In the genomic region with DNA sequence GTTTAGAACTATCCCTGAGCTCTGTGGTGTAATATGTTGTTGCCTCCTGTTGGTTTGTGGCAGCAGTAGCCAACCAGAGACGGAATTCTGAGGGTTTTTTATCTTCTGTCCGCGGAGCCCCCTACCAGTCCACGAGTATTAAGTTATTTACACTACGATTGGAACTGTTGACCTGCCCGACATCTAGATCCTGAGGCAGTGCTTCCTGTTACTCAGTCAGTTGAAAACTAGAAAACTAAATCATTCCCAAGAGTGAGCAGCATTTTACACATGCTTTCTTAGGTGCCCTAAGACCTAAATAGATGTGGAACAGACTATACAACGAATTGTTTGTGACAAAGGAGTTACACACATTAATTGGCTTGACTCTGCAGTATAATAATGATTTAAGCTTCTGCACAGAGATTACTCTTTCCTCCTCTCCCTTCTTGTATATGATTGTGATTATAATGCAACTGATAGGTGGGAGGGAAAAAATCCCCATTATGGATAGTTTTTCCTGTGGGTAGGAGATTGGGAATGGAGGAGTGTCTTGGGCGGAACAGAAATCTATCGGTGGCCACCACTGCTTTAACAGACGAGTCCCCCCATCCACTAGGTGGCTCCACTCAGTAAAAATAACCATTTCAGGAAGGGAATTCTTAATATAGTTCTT, we compare ENCODE assay signal across 7 cellular contexts. TPM values are rescaled to one million over a fixed set of nuclear protein-coding genes. Genes with fewer than 3 reads are reported as not detected.
DNase-seq lines count a peak whose midpoint lies in the region; ATAC-seq and TF ChIP-seq lines count a peak whose summit lies in the region.

No MANE protein-coding gene starts in this region.

- H3K4me3 Mint-ChIP-seq in activated naive CD8-positive, alpha-beta T cell treated with anti-CD3 and anti-CD28 coated beads for 36 hours: peak overlapping the region; percentile 95

- H3K36me3 Mint-ChIP-seq in activated naive CD8-positive, alpha-beta T cell treated with anti-CD3 and anti-CD28 coated beads for 36 hours: peaks cover 18% of the 10 kb centered on the region

- CTCF ChIA-PET in PC-3 (lab: Charles Lee): interaction anchor here (0.6 to 1.0 kb wide), 2 partner anchors 71 to 222 kb away, joined by 3 read pairs; no protein-coding TSS in a partner anchor

- no peaks in the 10 kb centered on the region for H3K9me3 ChIP-seq in HUES64 (ENCODE audit: insufficient read depth, low read depth, low read length)
- H3K9me3 ChIP-seq in PC-3 (ENCODE audit: low read length): no peaks in the 10 kb centered on the region
- no peaks in the 10 kb centered on the region for H3K9me3 ChIP-seq in iPS DF 6.9 (ENCODE audit: control insufficient read depth, insufficient read depth, low read length)
- no peaks in the 10 kb centered on the region for H3K9me3 ChIP-seq in skeletal muscle satellite cell (replicated peaks; ENCODE audit: low read length)

- H3K4me1 ChIP-seq in HUES64 (ENCODE audit: insufficient read depth, low read length) (peaks cover 22% of the 10 kb centered on the region), PC-3 (ENCODE audit: insufficient read depth, low read length) (peaks cover 18% of the 10 kb centered on the region), iPS DF 6.9 (ENCODE audit: control insufficient read depth, insufficient read depth, low read length) (no peaks in the 10 kb centered on the region), skeletal muscle satellite cell (ENCODE audit: control insufficient read depth, insufficient read depth, low read length) (peaks cover 14% of the 10 kb centered on the region)

- no peaks in the 10 kb centered on the region for H3K27me3 Mint-ChIP-seq in activated naive CD8-positive, alpha-beta T cell treated with anti-CD3 and anti-CD28 coated beads for 36 hours

- H3K36me3 ChIP-seq in HUES64 (ENCODE audit: insufficient read depth, low read length) (peaks cover 42% of the 10 kb centered on the region), PC-3 (ENCODE audit: low read depth, low read length) (peaks cover 39% of the 10 kb centered on the region), iPS DF 6.9 (ENCODE audit: control insufficient read depth, insufficient read depth, low read length) (peaks cover 2% of the 10 kb centered on the region; the same call in 1 of the 2 replicates), skeletal muscle satellite cell (ENCODE audit: insufficient read depth, low read length) (peaks cover 30% of the 10 kb centered on the region)

- H3K27ac Mint-ChIP-seq in activated naive CD8-positive, alpha-beta T cell treated with anti-CD3 and anti-CD28 coated beads for 36 hours: peak overlapping the region; percentile 94

- no peaks in the 10 kb centered on the region for H3K9me2 ChIP-seq in PC-3 (replicated peaks; ENCODE audit: low read length)

- H3K4me1 Mint-ChIP-seq in activated naive CD8-positive, alpha-beta T cell treated with anti-CD3 and anti-CD28 coated beads for 36 hours: peaks cover 29% of the 10 kb centered on the region

- no peaks in the 10 kb centered on the region for H3K9me3 Mint-ChIP-seq in activated naive CD8-positive, alpha-beta T cell treated with anti-CD3 and anti-CD28 coated beads for 36 hours

- intact Hi-C loops in PC-3 (cut with micrococcal nuclease): loop anchor here (1.0 to 5.0 kb wide), 4 partner anchors 47 to 229 kb away; a partner anchor contains a TSS

- H3K27ac ChIP-seq in HUES64 (ENCODE audit: low read depth, low read length) (peak overlapping the region; percentile 83), PC-3 (ENCODE audit: low read length) (peak overlapping the region; percentile 99), iPS DF 6.9 (ENCODE audit: low read length) (no peak overlapping the region)

- H3K9ac ChIP-seq in HUES64 (ENCODE audit: low read depth, low read length): peak overlapping the region; percentile 97
- peak overlapping the region; percentile 99 for H3K9ac ChIP-seq in PC-3 (ENCODE audit: low read length)
- peak overlapping the region; percentile 98 for H3K9ac ChIP-seq in skeletal muscle satellite cell (ENCODE audit: low read depth, low read length)

- no peak overlapping the region for H2AFZ ChIP-seq in PC-3 (ENCODE audit: low read length)

- H3K4me3 ChIP-seq in GM12865 (ENCODE audit: low read depth, low read length) (peak overlapping the region; percentile 70), HUES64 (ENCODE audit: low read length) (peak overlapping the region; percentile 69), PC-3 (ENCODE audit: low read length) (peak overlapping the region; percentile 84), iPS DF 6.9 (ENCODE audit: low read length) (peak overlapping the region; percentile 99; the same call in 1 of the 2 replicates), skeletal muscle satellite cell (ENCODE audit: low read length) (peak overlapping the region; percentile 93)

- TF ChIP-seq CTCF in GM12865 (IDR thresholded peaks at IDR 0.05; ENCODE audit: insufficient read depth, low read depth, low read length, missing control alignments): peak; percentile 64
- TF ChIP-seq CTCF in PC-3 (conservative IDR thresholded peaks at IDR 0.05; ENCODE audit: low read depth, low read length): peak; percentile 71

- no peak; the same call in 1 of the 2 replicates for ATAC-seq in PC-3
- ATAC-seq in HG03095 (IDR thresholded peaks at IDR 0.05; ENCODE audit: unreplicated experiment): no peak

- peaks cover 50% of the 10 kb centered on the region for H4K20me1 ChIP-seq in PC-3 (ENCODE audit: low read length)

- TSS peak; percentile 48 for BruUV-seq in PC-3 (replicated peaks; lab: Mats Ljungman, UMichigan)

- 4% methylated on average over 9 of the region's 10 CpGs for WGBS in HUES64
- no CpG with 5 or more reads among the region's 10 CpGs for WGBS in iPS DF 6.9 (ENCODE audit: insufficient coverage, insufficient read length)

- H3K4me2 ChIP-seq in PC-3 (ENCODE audit: low read length): peak overlapping the region; percentile 93
- peak overlapping the region; percentile 80 for H3K4me2 ChIP-seq in skeletal muscle satellite cell (ENCODE audit: low read length)

- peaks cover 14% of the 10 kb centered on the region for H3K27me3 ChIP-seq in HUES64 (ENCODE audit: insufficient read depth, low read length)
- H3K27me3 ChIP-seq in PC-3 (ENCODE audit: low read length): no peaks in the 10 kb centered on the region
- no peaks in the 10 kb centered on the region for H3K27me3 ChIP-seq in iPS DF 6.9 (ENCODE audit: control insufficient read depth, insufficient read depth, low read length)
- H3K27me3 ChIP-seq in skeletal muscle satellite cell (ENCODE audit: control insufficient read depth, insufficient read depth, low read length): no peaks in the 10 kb centered on the region

- POLR2A ChIA-PET in PC-3 (lab: Charles Lee; ENCODE audit: unreplicated experiment): interaction anchor here (0.6 kb wide), 2 partner anchors 223 to 678 kb away, joined by 3 to 6 read pairs; no protein-coding TSS in a partner anchor

- DNase-seq in GM12865 (ENCODE audit: low read depth) (peak; percentile 64), PC-3 (peak; percentile 62), iPS DF 6.9 (ENCODE audit: low read depth, low spot score) (no peak)
- DNase-seq in activated naive CD8-positive, alpha-beta T cell treated with anti-CD3 and anti-CD28 coated beads for 36 hours: peak; percentile 28

- H3F3A ChIP-seq in PC-3 (ENCODE audit: low read length, unreplicated experiment): peaks cover 4% of the 10 kb centered on the region

- peaks cover 56% of the 10 kb centered on the region for H3K79me2 ChIP-seq in PC-3 (ENCODE audit: low read length)

RNA-seq across cellular contexts. Expression of a gene that starts 1.7 kb away (rescaled TPM):
- polyA plus RNA-seq in HUES64 (2013, experiment 1 of 2): 60.2 TPM
- 62.6 TPM for polyA plus RNA-seq in HUES64 (2013, experiment 2 of 2)
- 29.9 and 45.7 TPM in 2 replicates for total RNA-seq in PC-3 (2014; rRNA removed)
- total RNA-seq in activated naive CD8-positive, alpha-beta T cell treated with anti-CD3 and anti-CD28 coated beads for 36 hours: 10 to 100 TPM; 79.6 to 82.0 TPM
- 45.4 and 45.9 TPM in 2 replicates for total RNA-seq in skeletal muscle satellite cell (2012; rRNA removed)
